9 cellular contexts compared by ENCODE assay signal in the genomic region with DNA sequence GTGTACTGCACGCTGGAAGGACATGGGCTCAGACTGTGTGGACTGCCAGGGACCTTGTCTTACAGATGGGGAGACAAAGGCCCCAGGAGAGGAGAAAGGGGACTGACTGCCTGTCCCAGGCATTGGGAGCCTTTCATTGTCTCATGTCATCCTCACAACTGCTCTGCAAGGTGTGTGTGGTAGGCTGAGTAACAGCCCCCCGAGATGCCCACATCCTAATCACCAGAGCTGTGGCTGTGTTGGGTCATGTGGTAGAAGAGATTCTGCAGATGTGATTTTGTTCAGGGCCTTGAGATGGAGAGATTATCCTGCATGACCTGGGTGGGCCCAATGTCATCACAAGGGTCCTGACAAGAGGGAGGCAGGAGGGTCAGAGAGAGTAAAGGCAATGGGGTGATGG. TPM values are rescaled to one million over a fixed set of nuclear protein-coding genes. Genes with fewer than 3 reads are reported as not detected.
A peak's percentile ranks its signal among the peaks of the same experiment; 100 is the strongest.
DNase-seq lines count a peak whose midpoint lies in the region; ATAC-seq and TF ChIP-seq lines count a peak whose summit lies in the region.
"Had no signal": no experiment of that assay in that cellular context is flagged by ENCODE, and none has a peak within 500 bp of the region (broad histone marks: within the 10 kb centered on the region; RNA-seq: fewer than 3 reads in every experiment).

No MANE protein-coding gene starts in this region.

- H3K4me3 Mint-ChIP-seq in WTC11: no peak overlapping the region
- H3K4me3 Mint-ChIP-seq: activated T-cell treated with anti-CD3 and anti-CD28 coated beads, Interleukin-2, amount 50 U/mL, for 4 hours had no signal

- DNase-seq in WTC11 (ENCODE audit: low spot score) (no peak), dorsolateral prefrontal cortex (no peak), testis (no peak)
- DNase-seq in activated CD4-positive, alpha-beta T cell treated with anti-CD3 and anti-CD28 coated beads, Interleukin-2, amount 50 U/mL, for 4 hours: no peak
- no peak for DNase-seq in stimulated activated CD4-positive, alpha-beta T cell treated with anti-CD3 and anti-CD28 coated beads, Interleukin-4, amount 100 ng/mL, for 24 hours
- no peak for DNase-seq in stimulated activated naive CD4-positive, alpha-beta T cell (lab: John Stamatoyannopoulos, UW)
- DNase-seq: activated T-cell treated with anti-CD3 and anti-CD28 coated beads, Interleukin-2, amount 50 U/mL, for 4 hours; NCI-H524 treated with DMSO at 0.1 percent for 48 hours had no signal

- H3K9me3 Mint-ChIP-seq in WTC11: peaks cover 7% of the 10 kb centered on the region
- H3K9me3 Mint-ChIP-seq: activated T-cell treated with anti-CD3 and anti-CD28 coated beads, Interleukin-2, amount 50 U/mL, for 4 hours had no signal

- H3K36me3 Mint-ChIP-seq in WTC11: peaks cover 11% of the 10 kb centered on the region

- no peak for TF ChIP-seq CTCF in WTC11 (IDR thresholded peaks at IDR 0.05)
- TF ChIP-seq CTCF in dorsolateral prefrontal cortex (IDR thresholded peaks at IDR 0.05 in 54 of 56, conservative IDR thresholded peaks at IDR 0.05 in 2 of 56; ENCODE audit: low read depth in 1 of 56, partially characterized antibody in 56 of 56): no peak
- TF ChIP-seq CTCF in testis (IDR thresholded peaks at IDR 0.05): no peak

- CTCF ChIA-PET in WTC11 (lab: Charles Lee): interaction anchor here (1.1 kb wide), 1 partner anchor 32 kb away, joined by 3 read pairs; no protein-coding TSS in a partner anchor

- H3K27me3 ChIP-seq in dorsolateral prefrontal cortex (no peaks in the 10 kb centered on the region), muscle layer of duodenum (ENCODE audit: low read depth, low read length) (no peaks in the 10 kb centered on the region), testis (no peaks in the 10 kb centered on the region)

- no peak for TF ChIP-seq POLR2A in testis (IDR thresholded peaks at IDR 0.05)

- no peaks in the 10 kb centered on the region for H3K27me3 Mint-ChIP-seq in WTC11 (ENCODE audit: low read depth)

- H3K4me1 ChIP-seq in muscle layer of duodenum (ENCODE audit: control insufficient read depth in 1 of 2, insufficient read depth in 2 of 2, low read length in 2 of 2) (peaks cover 11 to 56% of the 10 kb centered on the region in 2 donors), testis (peaks cover 34% of the 10 kb centered on the region)

- H3K27ac Mint-ChIP-seq in WTC11: peak overlapping the region; percentile 41

- POLR2A ChIA-PET in WTC11 (lab: Charles Lee): no interaction called here

- 83 to 88% methylated on average over 2 of the region's 2 CpGs for WGBS in testis, 2 donors

- H3K4me3 ChIP-seq in dorsolateral prefrontal cortex: peak overlapping the region in 17 of 59 donors; percentile 23 to 65 (median 51)
- H3K4me3 ChIP-seq in muscle layer of duodenum (ENCODE audit: low read depth in 1 of 2, low read length in 2 of 2): peak overlapping the region in 1 of 2 donors; percentile 43
- no peak overlapping the region for H3K4me3 ChIP-seq in testis

- intact Hi-C loops in dorsolateral prefrontal cortex (cut with DNase I) (loop anchor here in 1 of 2 donors (2.0 kb wide), 1 partner anchor 14 kb away; no protein-coding TSS in a partner anchor), testis (cut with DNase I; ENCODE audit: low total_unique reads) (no loop called here)

- no peaks in the 10 kb centered on the region for H3K9me3 ChIP-seq in muscle layer of duodenum (ENCODE audit: control insufficient read depth in 1 of 2, low read length in 2 of 2)
- no peaks in the 10 kb centered on the region for H3K9me3 ChIP-seq in testis

- peaks cover 40% of the 10 kb centered on the region for H3K4me1 Mint-ChIP-seq in WTC11

- H3K36me3 ChIP-seq in muscle layer of duodenum (ENCODE audit: control insufficient read depth in 1 of 2, insufficient read depth in 2 of 2, low read length in 2 of 2) (no peaks in the 10 kb centered on the region), testis (ENCODE audit: low read depth, missing control alignments) (no peaks in the 10 kb centered on the region)

- ATAC-seq in WTC11: no peak
- ATAC-seq: activated T-cell treated with anti-CD3 and anti-CD28 coated beads, Interleukin-2, amount 50 U/mL, for 4 hours had no signal

- peak overlapping the region; percentile 83 to 100 (median 95) for H3K27ac ChIP-seq in dorsolateral prefrontal cortex
- peak overlapping the region; percentile 88 for H3K27ac ChIP-seq in muscle layer of duodenum (ENCODE audit: low read length)
- H3K27ac ChIP-seq in testis: peak overlapping the region; percentile 72 to 76

TF ChIP-seq in WTC11, 78 proteins besides CTCF, POLR2A, EP300 and RAD21:
- TF ChIP-seq IRF1 (CRISPR knock-in tag; IDR thresholded peaks at IDR 0.05) (no peak), ETV6 (CRISPR knock-in tag; IDR thresholded peaks at IDR 0.05) (no peak), MLX (CRISPR knock-in tag; IDR thresholded peaks at IDR 0.05) (no peak), GTF2I (CRISPR knock-in tag; conservative IDR thresholded peaks at IDR 0.05) (no peak)
- TF ChIP-seq, protein P1, sequence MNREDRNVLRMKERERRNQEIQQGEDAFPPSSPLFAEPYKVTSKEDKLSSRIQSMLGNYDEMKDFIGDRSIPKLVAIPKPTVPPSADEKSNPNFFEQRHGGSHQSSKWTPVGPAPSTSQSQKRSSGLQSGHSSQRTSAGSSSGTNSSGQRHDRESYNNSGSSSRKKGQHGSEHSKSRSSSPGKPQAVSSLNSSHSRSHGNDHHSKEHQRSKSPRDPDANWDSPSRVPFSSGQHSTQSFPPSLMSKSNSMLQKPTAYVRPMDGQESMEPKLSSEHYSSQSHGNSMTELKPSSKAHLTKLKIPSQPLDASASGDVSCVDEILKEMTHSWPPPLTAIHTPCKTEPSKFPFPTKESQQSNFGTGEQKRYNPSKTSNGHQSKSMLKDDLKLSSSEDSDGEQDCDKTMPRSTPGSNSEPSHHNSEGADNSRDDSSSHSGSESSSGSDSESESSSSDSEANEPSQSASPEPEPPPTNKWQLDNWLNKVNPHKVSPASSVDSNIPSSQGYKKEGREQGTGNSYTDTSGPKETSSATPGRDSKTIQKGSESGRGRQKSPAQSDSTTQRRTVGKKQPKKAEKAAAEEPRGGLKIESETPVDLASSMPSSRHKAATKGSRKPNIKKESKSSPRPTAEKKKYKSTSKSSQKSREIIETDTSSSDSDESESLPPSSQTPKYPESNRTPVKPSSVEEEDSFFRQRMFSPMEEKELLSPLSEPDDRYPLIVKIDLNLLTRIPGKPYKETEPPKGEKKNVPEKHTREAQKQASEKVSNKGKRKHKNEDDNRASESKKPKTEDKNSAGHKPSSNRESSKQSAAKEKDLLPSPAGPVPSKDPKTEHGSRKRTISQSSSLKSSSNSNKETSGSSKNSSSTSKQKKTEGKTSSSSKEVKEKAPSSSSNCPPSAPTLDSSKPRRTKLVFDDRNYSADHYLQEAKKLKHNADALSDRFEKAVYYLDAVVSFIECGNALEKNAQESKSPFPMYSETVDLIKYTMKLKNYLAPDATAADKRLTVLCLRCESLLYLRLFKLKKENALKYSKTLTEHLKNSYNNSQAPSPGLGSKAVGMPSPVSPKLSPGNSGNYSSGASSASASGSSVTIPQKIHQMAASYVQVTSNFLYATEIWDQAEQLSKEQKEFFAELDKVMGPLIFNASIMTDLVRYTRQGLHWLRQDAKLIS (CRISPR knock-in tag; IDR thresholded peaks at IDR 0.05; ENCODE audit: borderline replicate concordance): no peak

RNA-seq across cellular contexts. Expression of gene ARRB1, which starts 39.1 kb away (rescaled TPM):
- 81.0 to 90.1 TPM (median 82.9 TPM) in 3 replicates for total RNA-seq in WTC11 (2021)
- total RNA-seq in dorsolateral prefrontal cortex: 100 to 1,000 TPM; 117 to 225 (median 167) TPM
- 1 to 10 TPM; 8.4 to 8.5 TPM for total RNA-seq in testis
- 9.8 TPM for polyA plus RNA-seq in testis (ENCODE audit: insufficient read depth, low read depth, low replicate concordance)
